ENCODE assay signal across 18 cellular contexts in genomic region chr18:79420033-79420745, GRCh38. TPM values are rescaled to one million over a fixed set of nuclear protein-coding genes. Genes with fewer than 3 reads are reported as not detected.
A peak's percentile ranks its signal among the peaks of the same experiment; 100 is the strongest.
DNase-seq lines count a peak whose midpoint lies in the region; ATAC-seq and TF ChIP-seq lines count a peak whose summit lies in the region.
"Had no signal": no experiment of that assay in that cellular context is flagged by ENCODE, and none has a peak within 500 bp of the region (broad histone marks: within the 10 kb centered on the region; RNA-seq: fewer than 3 reads in every experiment).

No MANE protein-coding gene starts in this region.

- no peak overlapping the region for H3K4me3 ChIP-seq in naive thymus-derived CD4-positive, alpha-beta T cell (ENCODE audit: low read length)
- H3K4me3 ChIP-seq in breast epithelium: no peak overlapping the region
- H3K4me3 ChIP-seq: hepatocyte, PC-9, SK-N-MC, upper lobe of right lung had no signal

- peak overlapping the region; percentile 65 for H4K8ac ChIP-seq in H9 (replicated peaks; ENCODE audit: insufficient read length, low read depth, low read length)

- H3K56ac ChIP-seq in H9 (ENCODE audit: insufficient read length, low read depth, low read length): no peak overlapping the region

- H2AK5ac ChIP-seq in H9 (ENCODE audit: insufficient read length, low read length): no peak overlapping the region

- intact Hi-C loops in naive thymus-derived CD4-positive, alpha-beta T cell (cut with micrococcal nuclease): no loop called here
- intact Hi-C loops in breast epithelium (cut with DNase I; ENCODE audit: low total_unique reads): no loop called here

- H3K4me1 ChIP-seq in H9 (ENCODE audit: insufficient read depth, low read length) (no peaks in the 10 kb centered on the region), breast epithelium (no peaks in the 10 kb centered on the region)
- peaks cover 0 to 4% of the 10 kb centered on the region in 2 donors for H3K4me1 ChIP-seq in naive thymus-derived CD4-positive, alpha-beta T cell (ENCODE audit: control insufficient read depth in 2 of 2, insufficient read depth in 2 of 2, low read length in 2 of 2)

- no peak overlapping the region for H3K27ac ChIP-seq in H9 (ENCODE audit: insufficient read length, low read depth, low read length)
- no peak overlapping the region for H3K27ac ChIP-seq in naive thymus-derived CD4-positive, alpha-beta T cell (ENCODE audit: low read depth, low read length)
- no peak overlapping the region for H3K27ac ChIP-seq in breast epithelium
- H3K27ac ChIP-seq: hepatocyte, PC-9, SK-N-MC, upper lobe of right lung had no signal

- H3K4me2 ChIP-seq in H9 (ENCODE audit: insufficient read depth, insufficient read length, low read length): no peak overlapping the region
- H3K4me2 ChIP-seq: hepatocyte, PC-9 had no signal

- no peak overlapping the region for H2BK12ac ChIP-seq in H9 (ENCODE audit: insufficient read length, low read depth, low read length)

- CTCF ChIA-PET in naive thymus-derived CD4-positive, alpha-beta T cell (lab: Charles Lee): no interaction called here

- H3T11ph ChIP-seq in H9 (ENCODE audit: low read length): no peak overlapping the region

- no peaks in the 10 kb centered on the region for H3K79me2 ChIP-seq in H9 (ENCODE audit: insufficient read depth, low read length)
- H3K79me2 ChIP-seq: hepatocyte had no signal

- H3K27me3 Mint-ChIP-seq in activated T-cell treated with anti-CD3 and anti-CD28 coated beads, Interleukin-2, amount 50 U/mL, for 24 hours: no peaks in the 10 kb centered on the region
- peaks cover 2% of the 10 kb centered on the region; the same call in 1 of the 2 replicates for H3K27me3 Mint-ChIP-seq in H9 (ENCODE audit: low read depth)
- no peaks in the 10 kb centered on the region for H3K27me3 Mint-ChIP-seq in activated naive CD8-positive, alpha-beta T cell treated with anti-CD3 and anti-CD28 coated beads for 36 hours
- no peaks in the 10 kb centered on the region for H3K27me3 Mint-ChIP-seq in naive thymus-derived CD4-positive, alpha-beta T cell
- H3K27me3 Mint-ChIP-seq in nephron progenitor cell (ENCODE audit: low read depth, poor library complexity): peaks cover 15% of the 10 kb centered on the region

- H3K23me2 ChIP-seq in H9 (ENCODE audit: insufficient read length, low read depth, low read length, poor library complexity, severe bottlenecking): no peaks in the 10 kb centered on the region

- ATAC-seq in naive thymus-derived CD4-positive, alpha-beta T cell: no peak
- ATAC-seq: activated T-cell treated with anti-CD3 and anti-CD28 coated beads, Interleukin-2, amount 50 U/mL, for 4 hours; upper lobe of right lung had no signal

- H3K9me3 ChIP-seq in H9 (ENCODE audit: control insufficient read depth, low read depth, low read length) (no peaks in the 10 kb centered on the region), breast epithelium (no peaks in the 10 kb centered on the region)
- no peaks in the 10 kb centered on the region for H3K9me3 ChIP-seq in naive thymus-derived CD4-positive, alpha-beta T cell (ENCODE audit: control insufficient read depth in 2 of 3, low read length in 3 of 3)
- H3K9me3 ChIP-seq: upper lobe of right lung had no signal

- H2BK15ac ChIP-seq in H9 (ENCODE audit: low read depth, low read length): no peak overlapping the region

- H3K23ac ChIP-seq in H9 (ENCODE audit: insufficient read length, low read depth, low read length): no peak overlapping the region

- H3K36me3 Mint-ChIP-seq in activated T-cell treated with anti-CD3 and anti-CD28 coated beads, Interleukin-2, amount 50 U/mL, for 24 hours (ENCODE audit: low read depth): peaks cover 78% of the 10 kb centered on the region
- peaks cover 3 to 10% (median 10%) of the 10 kb centered on the region in 3 experiments; a peak in 5 of 7 replicates for H3K36me3 Mint-ChIP-seq in H9 (ENCODE audit: insufficient read depth in 1 of 3, low read depth in 3 of 3)
- peaks cover 33% of the 10 kb centered on the region for H3K36me3 Mint-ChIP-seq in activated naive CD8-positive, alpha-beta T cell treated with anti-CD3 and anti-CD28 coated beads for 36 hours
- peaks cover 9 to 25% (median 14%) of the 10 kb centered on the region in 5 donors for H3K36me3 Mint-ChIP-seq in naive thymus-derived CD4-positive, alpha-beta T cell
- peaks cover 15% of the 10 kb centered on the region for H3K36me3 Mint-ChIP-seq in nephron progenitor cell (ENCODE audit: low read depth)

- H4K20me1 ChIP-seq in H9 (ENCODE audit: control insufficient read depth, insufficient read depth, insufficient read length): no peaks in the 10 kb centered on the region

- no peak for DNase-seq in activated T-cell treated with anti-CD3 and anti-CD28 coated beads, Interleukin-2, amount 50 U/mL, for 24 hours
- no peak for DNase-seq in activated T-cell treated with anti-CD3 and anti-CD28 coated beads, Interleukin-2, amount 50 U/mL, for 48 hours
- no peak for DNase-seq in H9
- no peak for DNase-seq in activated naive CD8-positive, alpha-beta T cell treated with anti-CD3 and anti-CD28 coated beads for 36 hours
- DNase-seq in naive thymus-derived CD4-positive, alpha-beta T cell: no peak
- DNase-seq in nephron progenitor cell: no peak
- no peak for DNase-seq in breast epithelium (ENCODE audit: low spot score in 2 of 2)
- DNase-seq in RPMI8226: no peak
- DNase-seq: activated T-cell treated with anti-CD3 and anti-CD28 coated beads, Interleukin-2, amount 50 U/mL, for 4 hours; amygdala; kidney glomerular epithelial cell; NCI-H2029 treated with DMSO at 0.1 percent for 48 hours; NCI-H526; PC-9; upper lobe of right lung had no signal

- no peaks in the 10 kb centered on the region for H3K9me3 Mint-ChIP-seq in activated T-cell treated with anti-CD3 and anti-CD28 coated beads, Interleukin-2, amount 50 U/mL, for 24 hours
- no peaks in the 10 kb centered on the region; a peak in 2 of 5 replicates for H3K9me3 Mint-ChIP-seq in H9
- no peaks in the 10 kb centered on the region for H3K9me3 Mint-ChIP-seq in activated naive CD8-positive, alpha-beta T cell treated with anti-CD3 and anti-CD28 coated beads for 36 hours
- peaks cover 0 to 5% (median 0%) of the 10 kb centered on the region in 11 donors for H3K9me3 Mint-ChIP-seq in naive thymus-derived CD4-positive, alpha-beta T cell
- peaks cover 4% of the 10 kb centered on the region for H3K9me3 Mint-ChIP-seq in nephron progenitor cell
- H3K9me3 Mint-ChIP-seq: activated T-cell treated with anti-CD3 and anti-CD28 coated beads, Interleukin-2, amount 50 U/mL, for 4 hours; neural crest cell had no signal

- H3K36me3 ChIP-seq in naive thymus-derived CD4-positive, alpha-beta T cell (ENCODE audit: control insufficient read depth in 2 of 3, insufficient read depth in 3 of 3, low read length in 3 of 3): peaks cover 0 to 56% (median 11%) of the 10 kb centered on the region in 3 experiments
- H3K36me3 ChIP-seq in breast epithelium: no peaks in the 10 kb centered on the region
- H3K36me3 ChIP-seq: upper lobe of right lung had no signal

- no peak for TF ChIP-seq POLR2A in breast epithelium (IDR thresholded peaks at IDR 0.05)

- no peak overlapping the region for H2BK120ac ChIP-seq in H9 (ENCODE audit: low read depth, low read length, poor library complexity, severe bottlenecking)

- no peak overlapping the region for H3K14ac ChIP-seq in H9 (ENCODE audit: insufficient read depth, low read length)

- H4K91ac ChIP-seq in H9 (ENCODE audit: insufficient read length, low read depth, low read length): no peak overlapping the region

- H3K9ac ChIP-seq in H9 (ENCODE audit: extremely low read depth, insufficient read length, low read length): no peak overlapping the region

- H2AFZ ChIP-seq in H9 (ENCODE audit: low read length): no peak overlapping the region
- H2AFZ ChIP-seq: hepatocyte, PC-9 had no signal

- H4K5ac ChIP-seq in H9 (ENCODE audit: insufficient read length, low read depth, low read length): no peak overlapping the region

- TF ChIP-seq CTCF in H9 (conservative IDR thresholded peaks at IDR 0.05) (no peak), nephron progenitor cell (IDR thresholded peaks at IDR 0.05) (no peak), breast epithelium (IDR thresholded peaks at IDR 0.05) (no peak)

- H3K4ac ChIP-seq in H9 (ENCODE audit: low read depth, low read length): no peak overlapping the region

- no CpG with 5 or more reads among the region's 48 CpGs for WGBS in H9 (ENCODE audit: extremely low coverage, insufficient read length, low lambda C conversion rate)

- peak overlapping the region; percentile 66 for H3K27ac Mint-ChIP-seq in activated T-cell treated with anti-CD3 and anti-CD28 coated beads, Interleukin-2, amount 50 U/mL, for 24 hours
- H3K27ac Mint-ChIP-seq in H9: peak overlapping the region in 1 of 3 experiments; percentile 44; a peak in 1 of 7 replicates
- peak overlapping the region; percentile 63 for H3K27ac Mint-ChIP-seq in activated naive CD8-positive, alpha-beta T cell treated with anti-CD3 and anti-CD28 coated beads for 36 hours
- H3K27ac Mint-ChIP-seq in naive thymus-derived CD4-positive, alpha-beta T cell: peak overlapping the region in 6 of 9 donors; percentile 7 to 70 (median 37)
- no peak overlapping the region for H3K27ac Mint-ChIP-seq in nephron progenitor cell

- H3K27me3 ChIP-seq in H9 (ENCODE audit: insufficient read depth, low read length) (no peaks in the 10 kb centered on the region), breast epithelium (no peaks in the 10 kb centered on the region)
- H3K27me3 ChIP-seq in naive thymus-derived CD4-positive, alpha-beta T cell (ENCODE audit: control insufficient read depth in 2 of 2, insufficient read depth in 2 of 2, low read length in 2 of 2): no peaks in the 10 kb centered on the region
- H3K27me3 ChIP-seq: hepatocyte, upper lobe of right lung had no signal

- no peak overlapping the region for H2BK20ac ChIP-seq in H9 (ENCODE audit: low read depth, low read length, poor library complexity, severe bottlenecking)

- H3K4me1 Mint-ChIP-seq in activated T-cell treated with anti-CD3 and anti-CD28 coated beads, Interleukin-2, amount 50 U/mL, for 24 hours (ENCODE audit: low read depth): peaks cover 37% of the 10 kb centered on the region
- peaks cover 0 to 17% of the 10 kb centered on the region in 2 experiments; a peak in 3 of 4 replicates for H3K4me1 Mint-ChIP-seq in H9
- H3K4me1 Mint-ChIP-seq in activated naive CD8-positive, alpha-beta T cell treated with anti-CD3 and anti-CD28 coated beads for 36 hours: peaks cover 31% of the 10 kb centered on the region
- peaks cover 12 to 48% (median 35%) of the 10 kb centered on the region in 7 donors for H3K4me1 Mint-ChIP-seq in naive thymus-derived CD4-positive, alpha-beta T cell
- H3K4me1 Mint-ChIP-seq in nephron progenitor cell: peaks cover 48% of the 10 kb centered on the region

- POLR2A ChIA-PET in naive thymus-derived CD4-positive, alpha-beta T cell (lab: Charles Lee): no interaction called here

- no peak overlapping the region for H3K4me3 Mint-ChIP-seq in activated T-cell treated with anti-CD3 and anti-CD28 coated beads, Interleukin-2, amount 50 U/mL, for 24 hours
- H3K4me3 Mint-ChIP-seq in H9 (peak overlapping the region in 1 of 2 experiments; percentile 51; a peak in 1 of 5 replicates), nephron progenitor cell (no peak overlapping the region)
- H3K4me3 Mint-ChIP-seq in activated naive CD8-positive, alpha-beta T cell treated with anti-CD3 and anti-CD28 coated beads for 36 hours: no peak overlapping the region
- peak overlapping the region in 2 of 10 donors; percentile 2 to 18 for H3K4me3 Mint-ChIP-seq in naive thymus-derived CD4-positive, alpha-beta T cell
- H3K4me3 Mint-ChIP-seq: activated T-cell treated with anti-CD3 and anti-CD28 coated beads, Interleukin-2, amount 50 U/mL, for 4 hours; neural crest cell had no signal

- no peak overlapping the region for H3K18ac ChIP-seq in H9 (ENCODE audit: insufficient read length, low read depth, low read length)

- no peaks in the 10 kb centered on the region for H3K79me1 ChIP-seq in H9 (ENCODE audit: insufficient read depth, low read depth, low read length, poor library complexity, severe bottlenecking)

- H2BK5ac ChIP-seq in H9 (ENCODE audit: insufficient read length, low read length): no peak overlapping the region

RNA-seq across cellular contexts. Expression of gene NFATC1, which starts 24.5 kb away (rescaled TPM):
- total RNA-seq in H9 (2021) (5.3 and 5.5 TPM in 2 replicates), breast epithelium (10 to 100 TPM; 10.9 to 18.0 (median 12.9) TPM)
- 10 to 100 TPM; 94.2 to 98.5 TPM for total RNA-seq in activated naive CD8-positive, alpha-beta T cell treated with anti-CD3 and anti-CD28 coated beads for 36 hours
- 10 to 100 TPM; 44.3 to 87.2 (median 53.8) TPM for total RNA-seq in naive thymus-derived CD4-positive, alpha-beta T cell
- 10 to 100 TPM; 27.1 to 49.9 TPM for polyA plus RNA-seq in naive thymus-derived CD4-positive, alpha-beta T cell
